10 cellular contexts compared by ENCODE assay signal in the genomic region with DNA sequence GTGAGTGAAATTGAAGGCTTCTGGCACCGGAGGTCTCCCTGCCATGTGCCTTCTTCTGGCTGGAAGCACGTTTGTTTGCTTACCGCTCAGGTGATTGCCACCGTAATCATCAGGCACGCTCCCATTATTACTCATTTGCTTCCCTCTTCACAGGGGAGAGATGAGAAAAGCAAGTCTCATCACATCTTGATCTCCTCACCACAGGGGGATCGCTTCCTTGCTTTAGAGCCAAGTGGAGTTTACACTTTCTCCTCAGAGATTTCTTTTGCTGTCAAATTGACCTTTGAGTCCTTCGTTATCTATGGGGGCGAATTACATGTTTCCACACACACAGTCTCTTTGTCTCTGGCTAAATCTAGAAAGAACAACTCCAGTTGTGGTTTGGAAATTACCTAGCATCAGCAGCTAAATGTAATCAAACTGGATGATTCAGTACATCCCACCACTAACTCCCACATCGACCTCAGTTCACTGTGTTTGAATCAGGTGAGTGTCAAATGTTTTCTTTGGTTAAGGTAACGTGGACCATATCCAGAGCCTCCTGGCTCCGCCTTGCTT.
DNase-seq lines count a peak whose midpoint lies in the region; ATAC-seq and TF ChIP-seq lines count a peak whose summit lies in the region.
"Had no signal": no experiment of that assay in that cellular context is flagged by ENCODE, and none has a peak within 500 bp of the region (broad histone marks: within the 10 kb centered on the region; RNA-seq: fewer than 3 reads in every experiment).

No MANE protein-coding gene starts in this region.

- no peaks in the 10 kb centered on the region for H4K20me1 ChIP-seq in mammary epithelial cell (ENCODE audit: insufficient read depth, low read length)

- no peaks in the 10 kb centered on the region for H3K27me3 ChIP-seq in mammary epithelial cell (ENCODE audit: insufficient read depth, low read length)
- peaks cover 0 to 3% of the 10 kb centered on the region in 2 donors for H3K27me3 ChIP-seq in breast epithelium
- H3K27me3 ChIP-seq in SJCRH30: no peaks in the 10 kb centered on the region
- H3K27me3 ChIP-seq: spleen had no signal

- H3K36me3 ChIP-seq in mammary epithelial cell (ENCODE audit: insufficient read depth, low read length) (no peaks in the 10 kb centered on the region), breast epithelium (no peaks in the 10 kb centered on the region), SJCRH30 (no peaks in the 10 kb centered on the region)
- H3K36me3 ChIP-seq: spleen had no signal

- peak overlapping the region; percentile 35 for H2AFZ ChIP-seq in mammary epithelial cell (ENCODE audit: low read depth, low read length)

- WGBS in mammary epithelial cell (ENCODE audit: low coverage, missing lambda C conversion rate): 17% methylated on average over 9 of the region's 11 CpGs

- H3K4me3 ChIP-seq in mammary epithelial cell (replicated peaks in 1 of 3; ENCODE audit: insufficient read depth in 1 of 3, low read depth in 2 of 3, low read length in 3 of 3) (no peak overlapping the region), breast epithelium (no peak overlapping the region), SJCRH30 (no peak overlapping the region)
- H3K4me3 ChIP-seq: spleen had no signal

- TF ChIP-seq CTCF in mammary epithelial cell (conservative IDR thresholded peaks at IDR 0.05 in 1 of 2, IDR thresholded peaks at IDR 0.05 in 1 of 2; ENCODE audit: extremely low read depth in 1 of 2, insufficient read depth in 1 of 2, low read depth in 1 of 2, low read length in 2 of 2) (no peak), breast epithelium (IDR thresholded peaks at IDR 0.05) (no peak)

- H3K27ac ChIP-seq in mammary epithelial cell (ENCODE audit: insufficient read depth, low read depth, low read length) (no peak overlapping the region), breast epithelium (no peak overlapping the region), caudate nucleus (ENCODE audit: low read depth, low read length) (peak overlapping the region; percentile 81), SJCRH30 (no peak overlapping the region)
- H3K27ac ChIP-seq: spleen had no signal

- no peaks in the 10 kb centered on the region for H3K79me2 ChIP-seq in mammary epithelial cell (ENCODE audit: insufficient read depth, low read length)

- CTCF ChIA-PET in mammary epithelial cell (lab: Charles Lee; ENCODE audit: low non-redundant PET): no interaction called here

- H3K4me2 ChIP-seq in mammary epithelial cell (ENCODE audit: insufficient read depth, low read depth, low read length): no peak overlapping the region

- dilution Hi-C loops in mammary epithelial cell (cut with HindIII; ENCODE audit: low sequenced_read_pairs): no loop called here

- TF ChIP-seq POLR2A in breast epithelium (IDR thresholded peaks at IDR 0.05): no peak

- no peaks in the 10 kb centered on the region for H3K9me3 ChIP-seq in mammary epithelial cell (replicated peaks; ENCODE audit: insufficient read depth, low read length)
- H3K9me3 ChIP-seq in breast epithelium: no peaks in the 10 kb centered on the region
- no peaks in the 10 kb centered on the region for H3K9me3 ChIP-seq in SJCRH30 (replicated peaks)
- H3K9me3 ChIP-seq: spleen had no signal

- intact Hi-C loops in mammary epithelial cell (cut with micrococcal nuclease) (no loop called here), breast epithelium (cut with DNase I; ENCODE audit: low total_unique reads) (no loop called here), posterior cingulate gyrus (cut with DNase I) (no loop called here)

- H3K9ac ChIP-seq in mammary epithelial cell (ENCODE audit: insufficient read depth, low read length): no peak overlapping the region

- ATAC-seq in HG03469 (IDR thresholded peaks at IDR 0.05; ENCODE audit: unreplicated experiment) (peak; percentile 34), GM21737 (IDR thresholded peaks at IDR 0.05; ENCODE audit: unreplicated experiment) (no peak)

- in situ Hi-C loops in mammary epithelial cell (cut with MboI; ENCODE audit: low sequenced_read_pairs in 2 of 2): loop anchor here in 1 of 2 donors (25.0 kb wide), 1 partner anchor 320 kb away; no protein-coding TSS in a partner anchor

- DNase-seq in mammary epithelial cell (peak; percentile 38), breast epithelium (ENCODE audit: low spot score in 2 of 2) (no peak), caudate nucleus (lab: John Stamatoyannopoulos, UW) (peak in 21 of 61 donors; percentile 5 to 76 (median 36)), posterior cingulate gyrus (no peak), SJCRH30 (no peak), D341Med (ENCODE audit: low spot score) (no peak)
- DNase-seq: RPMI8226, spleen had no signal

- no peaks in the 10 kb centered on the region for H3K4me1 ChIP-seq in mammary epithelial cell (ENCODE audit: insufficient read depth, low read length)
- H3K4me1 ChIP-seq in breast epithelium: no peaks in the 10 kb centered on the region
- no peaks in the 10 kb centered on the region for H3K4me1 ChIP-seq in SJCRH30
- H3K4me1 ChIP-seq: spleen had no signal

- no TSS peak for BruUV-seq in mammary epithelial cell (replicated peaks; lab: Mats Ljungman, UMichigan)
